In the genomic region with DNA sequence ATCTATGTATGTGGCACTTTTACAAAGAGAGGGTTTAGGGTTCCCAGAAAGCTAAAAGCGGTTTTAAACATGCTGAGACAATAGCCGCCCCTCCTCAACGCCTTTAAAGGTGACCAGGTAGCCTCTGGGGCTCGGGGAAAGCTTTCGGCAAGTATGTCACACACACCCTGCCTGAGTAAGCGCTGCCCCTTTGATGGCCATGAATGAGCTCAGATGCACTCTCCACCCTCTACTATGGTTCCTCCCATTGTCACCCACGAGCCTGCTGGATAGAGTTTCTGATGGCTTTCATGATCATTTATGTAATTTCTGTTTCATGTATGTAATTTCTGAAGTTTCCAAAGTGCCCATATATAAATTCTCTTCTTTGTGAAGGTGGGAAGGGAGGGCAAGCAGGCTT, we compare ENCODE assay signal across 1 cellular context.
TF ChIP-seq lines count a peak whose summit lies in the region.

No MANE protein-coding gene starts in this region.

TF ChIP-seq in GM23338, 12 proteins besides CTCF, POLR2A, EP300 and RAD21 (continued from another document):
- TF ChIP-seq, protein P1, sequence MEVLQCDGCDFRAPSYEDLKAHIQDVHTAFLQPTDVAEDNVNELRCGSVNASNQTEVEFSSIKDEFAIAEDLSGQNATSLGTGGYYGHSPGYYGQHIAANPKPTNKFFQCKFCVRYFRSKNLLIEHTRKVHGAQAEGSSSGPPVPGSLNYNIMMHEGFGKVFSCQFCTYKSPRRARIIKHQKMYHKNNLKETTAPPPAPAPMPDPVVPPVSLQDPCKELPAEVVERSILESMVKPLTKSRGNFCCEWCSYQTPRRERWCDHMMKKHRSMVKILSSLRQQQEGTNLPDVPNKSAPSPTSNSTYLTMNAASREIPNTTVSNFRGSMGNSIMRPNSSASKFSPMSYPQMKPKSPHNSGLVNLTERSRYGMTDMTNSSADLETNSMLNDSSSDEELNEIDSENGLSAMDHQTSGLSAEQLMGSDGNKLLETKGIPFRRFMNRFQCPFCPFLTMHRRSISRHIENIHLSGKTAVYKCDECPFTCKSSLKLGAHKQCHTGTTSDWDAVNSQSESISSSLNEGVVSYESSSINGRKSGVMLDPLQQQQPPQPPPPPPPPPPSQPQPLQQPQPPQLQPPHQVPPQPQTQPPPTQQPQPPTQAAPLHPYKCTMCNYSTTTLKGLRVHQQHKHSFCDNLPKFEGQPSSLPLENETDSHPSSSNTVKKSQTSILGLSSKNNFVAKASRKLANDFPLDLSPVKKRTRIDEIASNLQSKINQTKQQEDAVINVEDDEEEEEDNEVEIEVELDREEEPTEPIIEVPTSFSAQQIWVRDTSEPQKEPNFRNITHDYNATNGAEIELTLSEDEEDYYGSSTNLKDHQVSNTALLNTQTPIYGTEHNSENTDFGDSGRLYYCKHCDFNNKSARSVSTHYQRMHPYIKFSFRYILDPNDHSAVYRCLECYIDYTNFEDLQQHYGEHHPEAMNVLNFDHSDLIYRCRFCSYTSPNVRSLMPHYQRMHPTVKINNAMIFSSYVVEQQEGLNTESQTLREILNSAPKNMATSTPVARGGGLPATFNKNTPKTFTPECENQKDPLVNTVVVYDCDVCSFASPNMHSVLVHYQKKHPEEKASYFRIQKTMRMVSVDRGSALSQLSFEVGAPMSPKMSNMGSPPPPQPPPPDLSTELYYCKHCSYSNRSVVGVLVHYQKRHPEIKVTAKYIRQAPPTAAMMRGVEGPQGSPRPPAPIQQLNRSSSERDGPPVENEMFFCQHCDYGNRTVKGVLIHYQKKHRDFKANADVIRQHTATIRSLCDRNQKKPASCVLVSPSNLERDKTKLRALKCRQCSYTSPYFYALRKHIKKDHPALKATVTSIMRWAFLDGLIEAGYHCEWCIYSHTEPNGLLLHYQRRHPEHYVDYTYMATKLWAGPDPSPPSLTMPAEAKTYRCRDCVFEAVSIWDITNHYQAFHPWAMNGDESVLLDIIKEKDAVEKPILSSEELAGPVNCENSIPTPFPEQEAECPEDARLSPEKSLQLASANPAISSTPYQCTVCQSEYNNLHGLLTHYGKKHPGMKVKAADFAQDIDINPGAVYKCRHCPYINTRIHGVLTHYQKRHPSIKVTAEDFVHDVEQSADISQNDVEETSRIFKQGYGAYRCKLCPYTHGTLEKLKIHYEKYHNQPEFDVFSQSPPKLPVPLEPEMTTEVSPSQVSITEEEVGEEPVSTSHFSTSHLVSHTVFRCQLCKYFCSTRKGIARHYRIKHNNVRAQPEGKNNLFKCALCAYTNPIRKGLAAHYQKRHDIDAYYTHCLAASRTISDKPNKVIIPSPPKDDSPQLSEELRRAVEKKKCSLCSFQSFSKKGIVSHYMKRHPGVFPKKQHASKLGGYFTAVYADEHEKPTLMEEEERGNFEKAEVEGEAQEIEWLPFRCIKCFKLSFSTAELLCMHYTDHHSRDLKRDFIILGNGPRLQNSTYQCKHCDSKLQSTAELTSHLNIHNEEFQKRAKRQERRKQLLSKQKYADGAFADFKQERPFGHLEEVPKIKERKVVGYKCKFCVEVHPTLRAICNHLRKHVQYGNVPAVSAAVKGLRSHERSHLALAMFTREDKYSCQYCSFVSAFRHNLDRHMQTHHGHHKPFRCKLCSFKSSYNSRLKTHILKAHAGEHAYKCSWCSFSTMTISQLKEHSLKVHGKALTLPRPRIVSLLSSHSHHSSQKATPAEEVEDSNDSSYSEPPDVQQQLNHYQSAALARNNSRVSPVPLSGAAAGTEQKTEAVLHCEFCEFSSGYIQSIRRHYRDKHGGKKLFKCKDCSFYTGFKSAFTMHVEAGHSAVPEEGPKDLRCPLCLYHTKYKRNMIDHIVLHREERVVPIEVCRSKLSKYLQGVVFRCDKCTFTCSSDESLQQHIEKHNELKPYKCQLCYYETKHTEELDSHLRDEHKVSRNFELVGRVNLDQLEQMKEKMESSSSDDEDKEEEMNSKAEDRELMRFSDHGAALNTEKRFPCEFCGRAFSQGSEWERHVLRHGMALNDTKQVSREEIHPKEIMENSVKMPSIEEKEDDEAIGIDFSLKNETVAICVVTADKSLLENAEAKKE (CRISPR knock-in tag; IDR thresholded peaks at IDR 0.05): no peak
- TF ChIP-seq EZH2 (IDR thresholded peaks at IDR 0.05; ENCODE audit: low read depth, unreplicated experiment) (no peak), STAT1 (IDR thresholded peaks at IDR 0.05; ENCODE audit: unreplicated experiment) (no peak), JUNB (IDR thresholded peaks at IDR 0.05; ENCODE audit: unreplicated experiment) (no peak), EZH2phosphoT487 (IDR thresholded peaks at IDR 0.05; ENCODE audit: unreplicated experiment) (no peak), CREB1 (CRISPR knock-in tag; IDR thresholded peaks at IDR 0.05; ENCODE audit: low read depth) (no peak), NANOG (IDR thresholded peaks at IDR 0.05; ENCODE audit: borderline replicate concordance) (no peak), ZNF114 (CRISPR knock-in tag; IDR thresholded peaks at IDR 0.05) (no peak), POLR2AphosphoS5 (IDR thresholded peaks at IDR 0.05; ENCODE audit: low read depth) (no peak)
- TF ChIP-seq, protein P2, sequence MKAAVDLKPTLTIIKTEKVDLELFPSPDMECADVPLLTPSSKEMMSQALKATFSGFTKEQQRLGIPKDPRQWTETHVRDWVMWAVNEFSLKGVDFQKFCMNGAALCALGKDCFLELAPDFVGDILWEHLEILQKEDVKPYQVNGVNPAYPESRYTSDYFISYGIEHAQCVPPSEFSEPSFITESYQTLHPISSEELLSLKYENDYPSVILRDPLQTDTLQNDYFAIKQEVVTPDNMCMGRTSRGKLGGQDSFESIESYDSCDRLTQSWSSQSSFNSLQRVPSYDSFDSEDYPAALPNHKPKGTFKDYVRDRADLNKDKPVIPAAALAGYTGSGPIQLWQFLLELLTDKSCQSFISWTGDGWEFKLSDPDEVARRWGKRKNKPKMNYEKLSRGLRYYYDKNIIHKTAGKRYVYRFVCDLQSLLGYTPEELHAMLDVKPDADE (IDR thresholded peaks at IDR 0.05): no peak
- TF ChIP-seq, protein P3, sequence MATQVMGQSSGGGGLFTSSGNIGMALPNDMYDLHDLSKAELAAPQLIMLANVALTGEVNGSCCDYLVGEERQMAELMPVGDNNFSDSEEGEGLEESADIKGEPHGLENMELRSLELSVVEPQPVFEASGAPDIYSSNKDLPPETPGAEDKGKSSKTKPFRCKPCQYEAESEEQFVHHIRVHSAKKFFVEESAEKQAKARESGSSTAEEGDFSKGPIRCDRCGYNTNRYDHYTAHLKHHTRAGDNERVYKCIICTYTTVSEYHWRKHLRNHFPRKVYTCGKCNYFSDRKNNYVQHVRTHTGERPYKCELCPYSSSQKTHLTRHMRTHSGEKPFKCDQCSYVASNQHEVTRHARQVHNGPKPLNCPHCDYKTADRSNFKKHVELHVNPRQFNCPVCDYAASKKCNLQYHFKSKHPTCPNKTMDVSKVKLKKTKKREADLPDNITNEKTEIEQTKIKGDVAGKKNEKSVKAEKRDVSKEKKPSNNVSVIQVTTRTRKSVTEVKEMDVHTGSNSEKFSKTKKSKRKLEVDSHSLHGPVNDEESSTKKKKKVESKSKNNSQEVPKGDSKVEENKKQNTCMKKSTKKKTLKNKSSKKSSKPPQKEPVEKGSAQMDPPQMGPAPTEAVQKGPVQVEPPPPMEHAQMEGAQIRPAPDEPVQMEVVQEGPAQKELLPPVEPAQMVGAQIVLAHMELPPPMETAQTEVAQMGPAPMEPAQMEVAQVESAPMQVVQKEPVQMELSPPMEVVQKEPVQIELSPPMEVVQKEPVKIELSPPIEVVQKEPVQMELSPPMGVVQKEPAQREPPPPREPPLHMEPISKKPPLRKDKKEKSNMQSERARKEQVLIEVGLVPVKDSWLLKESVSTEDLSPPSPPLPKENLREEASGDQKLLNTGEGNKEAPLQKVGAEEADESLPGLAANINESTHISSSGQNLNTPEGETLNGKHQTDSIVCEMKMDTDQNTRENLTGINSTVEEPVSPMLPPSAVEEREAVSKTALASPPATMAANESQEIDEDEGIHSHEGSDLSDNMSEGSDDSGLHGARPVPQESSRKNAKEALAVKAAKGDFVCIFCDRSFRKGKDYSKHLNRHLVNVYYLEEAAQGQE (IDR thresholded peaks at IDR 0.05; ENCODE audit: unreplicated experiment): no peak
